ENCODE assay signal across 27 cellular contexts in genomic region chr1:86277909-86278308, GRCh38.
DNase-seq lines count a peak whose midpoint lies in the region; TF ChIP-seq lines count a peak whose summit lies in the region.
"Had no signal": no experiment of that assay in that cellular context is flagged by ENCODE, and none has a peak within 500 bp of the region (broad histone marks: within the 10 kb centered on the region; RNA-seq: fewer than 3 reads in every experiment).

No MANE protein-coding gene starts in this region.

- TF ChIP-seq POLR2A in thyroid gland (IDR thresholded peaks at IDR 0.05): no peak

- H3K27ac ChIP-seq in thyroid gland (peak overlapping the region; percentile 44 to 68 (median 54)), colonic mucosa (no peak overlapping the region), RWPE1 (no peak overlapping the region)
- H3K27ac ChIP-seq: epithelial cell of prostate, ovary, skin epidermis, testis had no signal

- WGBS in thyroid gland, 2 donors: 22 to 47% methylated on average over 1 to 3 of the region's 4 CpGs

- H3K27me3 ChIP-seq in thyroid gland (no peaks in the 10 kb centered on the region), colonic mucosa (no peaks in the 10 kb centered on the region)
- H3K27me3 ChIP-seq: ovary, testis had no signal

- DNase-seq in NCI-H2107 treated with DMSO at 0.1 percent for 48 hours (lab: John Stamatoyannopoulos, UW; ENCODE audit: unreplicated experiment) (peak; percentile 35), NCI-H2107 (lab: John Stamatoyannopoulos, UW) (no peak), NCI-H345 (lab: John Stamatoyannopoulos, UW) (peak; percentile 94), epithelial cell of esophagus (ENCODE audit: low read depth) (peak; percentile 2), thyroid gland (peak; percentile 91), colonic mucosa (no peak), RWPE1 (ENCODE audit: low spot score) (no peak), germinal center (ENCODE audit: low spot score) (no peak)
- DNase-seq: activated CD4-positive, alpha-beta T cell treated with anti-CD3 and anti-CD28 coated beads for 36 hours; amygdala; CD4-positive, CD25-positive, alpha-beta regulatory T cell; effector CD4-positive, alpha-beta T cell; hypothalamus; immature natural killer cell; NCI-H1436 treated with DMSO at 0.1 percent for 48 hours; NCI-H2171 treated with DMSO at 0.1 percent for 48 hours; NCI-H524; NK-92 treated with Interleukin-12 subunit alpha and Interleukin-12 subunit beta, amount 100 ng/mL, for 24 hours; ovary; Right ventricle myocardium superior; stimulated activated naive CD4-positive, alpha-beta T cell treated with Interleukin-2 at 50 U/mL for 16 hours; testis had no signal

- TF ChIP-seq CTCF in epithelial cell of esophagus (IDR thresholded peaks at IDR 0.05; ENCODE audit: insufficient read depth, low read depth, low read length, missing control alignments): no peak
- TF ChIP-seq CTCF in thyroid gland (IDR thresholded peaks at IDR 0.05): no peak
- no peak for TF ChIP-seq CTCF in colonic mucosa (IDR thresholded peaks at IDR 0.05)
- TF ChIP-seq CTCF in RWPE1 (conservative IDR thresholded peaks at IDR 0.05; ENCODE audit: low read depth): no peak

- H3K9me3 ChIP-seq in thyroid gland (no peaks in the 10 kb centered on the region), colonic mucosa (no peaks in the 10 kb centered on the region)
- H3K9me3 ChIP-seq: HAP-1, ovary, testis had no signal

- POLR2A ChIA-PET in RWPE1 (lab: Yijun Ruan, JAX; ENCODE audit: low non-redundant PET): no interaction called here

- H3K4me3 ChIP-seq in epithelial cell of esophagus (ENCODE audit: low read length): no peak overlapping the region
- no peak overlapping the region for H3K4me3 ChIP-seq in thyroid gland (replicated peaks in 1 of 3)
- no peak overlapping the region for H3K4me3 ChIP-seq in colonic mucosa
- H3K4me3 ChIP-seq: GM12878, HAP-1, K562, ovary, skin epidermis, testis had no signal

- peaks cover 8 to 9% of the 10 kb centered on the region in 2 donors for H3K4me1 ChIP-seq in thyroid gland
- no peaks in the 10 kb centered on the region for H3K4me1 ChIP-seq in colonic mucosa
- H3K4me1 ChIP-seq: HAP-1, testis had no signal

- H3K9ac ChIP-seq in colonic mucosa (ENCODE audit: low read depth in 2 of 2, low read length in 2 of 2): no peak overlapping the region

- intact Hi-C loops in thyroid gland (cut with DNase I): no loop called here
- intact Hi-C loops in colonic mucosa (cut with DNase I): no loop called here

- H3K36me3 ChIP-seq in thyroid gland (no peaks in the 10 kb centered on the region), colonic mucosa (no peaks in the 10 kb centered on the region)
- H3K36me3 ChIP-seq: HAP-1, ovary had no signal

- CTCF ChIA-PET in RWPE1 (lab: Yijun Ruan, JAX): no interaction called here

Comparison
In these comparisons a context has a peak if more than half of its experiments do, and no peak if none do; other contexts are left out.
1. DNase-seq: peak in NCI-H2107 treated with DMSO at 0.1 percent for 48 hours (single experiment), NCI-H345 (single experiment), epithelial cell of esophagus (single experiment) and thyroid gland (2 of 2); none in NCI-H2107 (single experiment), colonic mucosa (single experiment), RWPE1 (single experiment) and germinal center (single experiment).
2. H3K27ac ChIP-seq: peak in thyroid gland (3 of 3); none in colonic mucosa (single experiment) and RWPE1 (single experiment).